16 cellular contexts compared by ENCODE assay signal in genomic region chr6:22248513-22249308, GRCh38. TPM values are rescaled to one million over a fixed set of nuclear protein-coding genes. Genes with fewer than 3 reads are reported as not detected.
DNase-seq lines count a peak whose midpoint lies in the region; ATAC-seq and TF ChIP-seq lines count a peak whose summit lies in the region.
"Had no signal": no experiment of that assay in that cellular context is flagged by ENCODE, and none has a peak within 500 bp of the region (broad histone marks: within the 10 kb centered on the region; RNA-seq: fewer than 3 reads in every experiment).

No MANE protein-coding gene starts in this region.

- DNase-seq in Caki2 (ENCODE audit: low read depth) (peak; percentile 92), NCI-H69 (lab: John Stamatoyannopoulos, UW) (peak; percentile 40), endothelial cell (ENCODE audit: low spot score) (no peak), mucosa of gallbladder (ENCODE audit: low spot score) (peak; percentile 13), epidermal melanocyte (ENCODE audit: insufficient read length, low spot score) (no peak), GF-D8 (lab: John Stamatoyannopoulos, UW) (no peak), G401 (ENCODE audit: low spot score) (no peak)
- DNase-seq in naive thymus-derived CD8-positive, alpha-beta T cell, result no peak
- DNase-seq: activated CD4-positive, alpha-beta T cell treated with anti-CD3 and anti-CD28 coated beads for 4 hours; activated gamma-delta T cell treated with Interleukin-2 at 50 U/mL for 16 hours; CD4-positive, alpha-beta T cell; effector CD8-positive, alpha-beta T cell; KG1; kidney; NCI-H510A had no signal

- peaks cover 9% of the 10 kb centered on the region for H3K4me1 Mint-ChIP-seq in endothelial cell (ENCODE audit: unreplicated experiment)
- no peaks in the 10 kb centered on the region for H3K4me1 Mint-ChIP-seq in naive thymus-derived CD8-positive, alpha-beta T cell

- peak overlapping the region; percentile 87 for H3K27ac Mint-ChIP-seq in endothelial cell (ENCODE audit: unreplicated experiment)
- H3K27ac Mint-ChIP-seq in naive thymus-derived CD8-positive, alpha-beta T cell, result no peak overlapping the region
- H3K27ac Mint-ChIP-seq: CD4-positive, alpha-beta T cell had no signal

- no peak for TF ChIP-seq CTCF in endothelial cell (IDR thresholded peaks at IDR 0.05; ENCODE audit: unreplicated experiment)

- H3K4me3 Mint-ChIP-seq in endothelial cell (ENCODE audit: unreplicated experiment), result no peak overlapping the region
- no peak overlapping the region for H3K4me3 Mint-ChIP-seq in naive thymus-derived CD8-positive, alpha-beta T cell
- H3K4me3 Mint-ChIP-seq: CD4-positive, alpha-beta T cell had no signal

- no peak for ATAC-seq in naive thymus-derived CD8-positive, alpha-beta T cell
- ATAC-seq: GM12878 had no signal

- in situ Hi-C loops in Caki2 (cut with HindIII; ENCODE audit: low pct_unique_long_range_greater_than_20kb, low sequenced_read_pairs), result no loop called here
- in situ Hi-C loops in G401 (cut with HindIII; ENCODE audit: low sequenced_read_pairs), result no loop called here

- H3K36me3 Mint-ChIP-seq in endothelial cell (ENCODE audit: low read depth, unreplicated experiment), result no peaks in the 10 kb centered on the region
- no peaks in the 10 kb centered on the region for H3K36me3 Mint-ChIP-seq in naive thymus-derived CD8-positive, alpha-beta T cell

- H3K27me3 Mint-ChIP-seq in endothelial cell (ENCODE audit: unreplicated experiment), result peaks cover 2% of the 10 kb centered on the region
- H3K27me3 Mint-ChIP-seq in naive thymus-derived CD8-positive, alpha-beta T cell, result no peaks in the 10 kb centered on the region
- H3K27me3 Mint-ChIP-seq: CD4-positive, alpha-beta T cell had no signal

- POLR2A ChIA-PET in naive thymus-derived CD8-positive, alpha-beta T cell (lab: Charles Lee), result no interaction called here

- no peaks in the 10 kb centered on the region for H3K9me3 Mint-ChIP-seq in endothelial cell (ENCODE audit: unreplicated experiment)
- peaks cover 0 to 6% (median 5%) of the 10 kb centered on the region in 9 donors for H3K9me3 Mint-ChIP-seq in naive thymus-derived CD8-positive, alpha-beta T cell

RNA-seq across cellular contexts. Expression of gene PRL, which starts 48.1 kb away (rescaled TPM):
- not detected in 2 replicates for total RNA-seq in Caki2 (2014; rRNA removed; shearing (Covaris generic); ENCODE audit: low replicate concordance)
- total RNA-seq in endothelial cell (ENCODE audit: unreplicated experiment), result not detected
- total RNA-seq in mucosa of gallbladder, result not detected
- under 1 TPM; 0.30 to 0.57 TPM for total RNA-seq in naive thymus-derived CD8-positive, alpha-beta T cell
- 1 to 10 TPM; 2.0 to 2.6 (median 2.4) TPM for polyA plus RNA-seq in naive thymus-derived CD8-positive, alpha-beta T cell
- total RNA-seq in G401 (2014; rRNA removed; shearing (Covaris generic)), result not detected in 2 replicates
- total RNA-seq: CD4-positive, alpha-beta T cell; kidney had no signal

Comparison
In these comparisons a context has a peak if more than half of its experiments do, and no peak if none do; other contexts are left out.
1. DNase-seq: peak in Caki2 (single experiment), NCI-H69 (single experiment) and mucosa of gallbladder (single experiment); none in endothelial cell (single experiment), epidermal melanocyte (single experiment), naive thymus-derived CD8-positive, alpha-beta T cell (0 of 10), GF-D8 (single experiment) and G401 (single experiment).